18 cellular contexts compared by ENCODE assay signal in genomic region chr18:14927701-14928100, GRCh38.
DNase-seq lines count a peak whose midpoint lies in the region; ATAC-seq, FAIRE-seq and TF ChIP-seq lines count a peak whose summit lies in the region.
"Had no signal": no experiment of that assay in that cellular context is flagged by ENCODE, and none has a peak within 500 bp of the region (broad histone marks: within the 10 kb centered on the region; RNA-seq: fewer than 3 reads in every experiment).

No MANE protein-coding gene starts in this region.

- no peak for ATAC-seq in right lobe of liver
- ATAC-seq: CD8-positive, alpha-beta T cell; HCT116 had no signal

- intact Hi-C loops in kidney (cut with DNase I): no loop called here
- intact Hi-C loops in right lobe of liver (cut with DNase I): no loop called here

- FAIRE-seq in kidney (lab: Jason Lieb, UNC): no peak
- FAIRE-seq: HTR-8/SVneo had no signal

- 43% methylated on average over 3 of the region's 3 CpGs for WGBS in right lobe of liver (ENCODE audit: insufficient coverage, low coverage, low lambda C conversion rate, missing lambda C conversion rate)

- H3K4me3 ChIP-seq in kidney (ENCODE audit: low read length in 2 of 2): no peak overlapping the region
- H3K4me3 ChIP-seq in right lobe of liver: no peak overlapping the region
- no peak overlapping the region for H3K4me3 ChIP-seq in brain microvascular endothelial cell (ENCODE audit: low read depth, low read length)
- H3K4me3 ChIP-seq: BLaER1 had no signal

- no peak for TF ChIP-seq CTCF in 22Rv1 (IDR thresholded peaks at IDR 0.05)
- no peak for TF ChIP-seq CTCF in kidney (IDR thresholded peaks at IDR 0.05; ENCODE audit: borderline replicate concordance, extremely low read depth, insufficient read depth)
- TF ChIP-seq CTCF in right lobe of liver (IDR thresholded peaks at IDR 0.05): no peak
- no peak for TF ChIP-seq CTCF in brain microvascular endothelial cell (IDR thresholded peaks at IDR 0.05; ENCODE audit: low read depth, low read length, missing control alignments)

- H3K4me1 ChIP-seq in kidney (ENCODE audit: control insufficient read depth in 1 of 2, insufficient read depth in 1 of 2, low read depth in 1 of 2, low read length in 2 of 2) (no peaks in the 10 kb centered on the region), right lobe of liver (no peaks in the 10 kb centered on the region)

- H3K27me3 ChIP-seq in right lobe of liver (no peaks in the 10 kb centered on the region), brain microvascular endothelial cell (replicated peaks) (no peaks in the 10 kb centered on the region)
- H3K27me3 ChIP-seq: BLaER1 had no signal

- TF ChIP-seq POLR2A in right lobe of liver (IDR thresholded peaks at IDR 0.05): no peak

- DNase-seq in AG20443 (ENCODE audit: low spot score) (peak; percentile 42), RPMI7951 (ENCODE audit: low read depth) (peak; percentile 6), myocyte (ENCODE audit: low read depth) (peak; percentile 56), kidney (no peak), right lobe of liver (no peak), brain microvascular endothelial cell (no peak)
- DNase-seq: 8988T; CD8-positive, alpha-beta T cell; DMS79 treated with DMSO at 0.1 percent for 48 hours; GF-D8; GOT3; H7; HFFc6; IMR-90 had no signal

- H3K27ac ChIP-seq in 22Rv1 (peak overlapping the region; percentile 51), kidney (ENCODE audit: low read depth in 2 of 2, low read length in 2 of 2) (no peak overlapping the region), right lobe of liver (no peak overlapping the region), brain microvascular endothelial cell (no peak overlapping the region)
- H3K27ac ChIP-seq: BLaER1 had no signal

- H3K9me3 ChIP-seq in kidney (ENCODE audit: control insufficient read depth in 1 of 2, low read length in 2 of 2) (no peaks in the 10 kb centered on the region), right lobe of liver (no peaks in the 10 kb centered on the region)
- H3K9me3 ChIP-seq: BLaER1 had no signal

- H3K9ac ChIP-seq in kidney (ENCODE audit: low read length in 2 of 2): no peak overlapping the region
- H3K9ac ChIP-seq: BLaER1 had no signal

- H3K36me3 ChIP-seq in kidney (ENCODE audit: control insufficient read depth in 1 of 2, insufficient read depth in 2 of 2, low read length in 2 of 2) (no peaks in the 10 kb centered on the region), right lobe of liver (no peaks in the 10 kb centered on the region), brain microvascular endothelial cell (replicated peaks) (no peaks in the 10 kb centered on the region)
- H3K36me3 ChIP-seq: BLaER1 had no signal

- in situ Hi-C loops in brain microvascular endothelial cell (cut with HindIII; ENCODE audit: low pct_ligation_motif_present, low sequenced_read_pairs): no loop called here

Comparison
In these comparisons a context has a peak if more than half of its experiments do, and no peak if none do; other contexts are left out.
1. DNase-seq: peak in AG20443 (single experiment), RPMI7951 (single experiment) and myocyte (single experiment); none in kidney (single experiment), right lobe of liver (0 of 3) and brain microvascular endothelial cell (single experiment).